1 cellular context compared by ENCODE assay signal in the genomic region with DNA sequence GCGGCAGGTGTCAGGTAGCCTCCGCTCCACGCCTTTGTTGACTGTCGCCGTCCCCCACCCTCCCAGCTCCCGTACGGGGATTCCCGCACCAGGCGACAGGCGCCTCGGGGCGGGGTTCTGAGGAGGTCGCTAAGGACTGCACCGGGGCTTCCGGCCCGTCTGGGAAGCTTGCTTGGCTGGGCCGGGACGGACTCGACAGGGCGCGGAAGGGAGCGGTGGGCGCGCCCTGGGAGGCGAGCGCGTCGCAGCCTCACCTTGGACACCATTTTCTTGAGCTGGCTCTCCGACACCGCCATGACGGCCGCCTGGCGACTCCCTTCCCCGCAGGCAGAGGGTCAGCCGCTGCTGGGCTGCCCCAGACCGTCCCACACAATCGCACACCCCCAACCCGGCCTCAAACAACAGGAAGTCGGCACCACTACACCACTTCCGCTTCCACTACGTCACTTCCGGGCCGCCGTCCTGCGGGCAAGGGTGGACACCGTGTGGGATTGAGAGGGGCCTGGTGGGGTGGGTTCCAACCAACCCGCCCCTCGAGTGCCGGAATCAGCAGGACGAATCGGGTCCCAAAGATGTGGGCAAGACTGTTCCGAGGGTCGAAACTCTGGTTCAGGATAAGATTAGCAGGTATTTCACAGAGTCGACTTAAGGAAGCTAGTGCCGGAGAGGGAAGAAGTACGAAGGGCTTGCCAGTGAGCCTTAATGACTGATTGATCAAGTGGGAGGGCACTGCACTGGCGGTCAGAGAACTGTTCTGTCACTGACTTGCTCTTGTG.
TF ChIP-seq lines count a peak whose summit lies in the region.

Gene TSG101, minus strand, starts transcription at position 422 of the 776 bp plus-strand sequence. Its CDS starts 126 bp downstream, at position 296.

TF ChIP-seq in SK-N-SH, 30 proteins besides CTCF, POLR2A, EP300 and RAD21 (continued from another document):
- no peak for TF ChIP-seq REST (IDR thresholded peaks at IDR 0.05; ENCODE audit: low read depth, low read length)
- TF ChIP-seq GABPA (IDR thresholded peaks at IDR 0.05; ENCODE audit: low read depth): peak; percentile 100
- TF ChIP-seq, protein P1, sequence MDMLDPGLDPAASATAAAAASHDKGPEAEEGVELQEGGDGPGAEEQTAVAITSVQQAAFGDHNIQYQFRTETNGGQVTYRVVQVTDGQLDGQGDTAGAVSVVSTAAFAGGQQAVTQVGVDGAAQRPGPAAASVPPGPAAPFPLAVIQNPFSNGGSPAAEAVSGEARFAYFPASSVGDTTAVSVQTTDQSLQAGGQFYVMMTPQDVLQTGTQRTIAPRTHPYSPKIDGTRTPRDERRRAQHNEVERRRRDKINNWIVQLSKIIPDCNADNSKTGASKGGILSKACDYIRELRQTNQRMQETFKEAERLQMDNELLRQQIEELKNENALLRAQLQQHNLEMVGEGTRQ (IDR thresholded peaks at IDR 0.05; ENCODE audit: borderline replicate concordance, low read depth, low read length): no peak
- peak; percentile 70 for TF ChIP-seq TAF1 (IDR thresholded peaks at IDR 0.05; ENCODE audit: borderline replicate concordance, low read depth, low read length)
- TF ChIP-seq MEF2A (IDR thresholded peaks at IDR 0.05; ENCODE audit: borderline replicate concordance, low read depth): no peak; the same call in 1 of the 2 replicates
- TF ChIP-seq YY1 (IDR thresholded peaks at IDR 0.05; ENCODE audit: low read depth): peak; percentile 67
- TF ChIP-seq TEAD4 (IDR thresholded peaks at IDR 0.05; ENCODE audit: borderline replicate concordance, insufficient read depth): no peak
- no peak for TF ChIP-seq RCOR1 (IDR thresholded peaks at IDR 0.05; ENCODE audit: low read length)
